12 cellular contexts compared by ENCODE assay signal in genomic region chr5:113202904-113203716, GRCh38.
DNase-seq lines count a peak whose midpoint lies in the region; ATAC-seq and TF ChIP-seq lines count a peak whose summit lies in the region.
"Had no signal": no experiment of that assay in that cellular context is flagged by ENCODE, and none has a peak within 500 bp of the region (broad histone marks: within the 10 kb centered on the region; RNA-seq: fewer than 3 reads in every experiment).

No MANE protein-coding gene starts in this region.

- H3K4me1 ChIP-seq in SK-N-SH (ENCODE audit: control insufficient read depth in 1 of 2, insufficient read depth in 2 of 2, low read depth in 1 of 2, low read length in 1 of 2): peaks cover 0 to 54% of the 10 kb centered on the region in 2 experiments; a peak in 2 of 4 replicates
- H3K4me1 ChIP-seq in parathyroid adenoma: peaks cover 50% of the 10 kb centered on the region
- H3K4me1 ChIP-seq in gastroesophageal sphincter: peaks cover 0 to 16% (median 3%) of the 10 kb centered on the region in 3 donors

- CTCF ChIA-PET in SK-N-SH (lab: Yijun Ruan, JAX): interaction anchor here (0.9 to 2.4 kb wide), 7 partner anchors 20 to 310 kb away, joined by 3 to 9 read pairs (median 3); partner anchors contain the start of gene YTHDC2

- DNase-seq in Daoy (ENCODE audit: low read depth) (peak; percentile 83), SK-N-SH (peak; percentile 53), Right ventricle myocardium superior (peak; percentile 90), NCI-H1930 (lab: John Stamatoyannopoulos, UW) (no peak), globus pallidus (ENCODE audit: low spot score) (no peak)
- DNase-seq: activated T-cell treated with anti-CD3 and anti-CD28 coated beads, Interleukin-2, amount 50 U/mL, for 1 hour; natural killer cell; NCI-H1105 had no signal

- no peaks in the 10 kb centered on the region for H3K36me3 ChIP-seq in SK-N-SH (replicated peaks in 1 of 2; ENCODE audit: control insufficient read depth in 1 of 2, insufficient read depth in 2 of 2, low read length in 1 of 2)
- H3K36me3 ChIP-seq in parathyroid adenoma (ENCODE audit: control insufficient read depth, insufficient read depth, low read length): no peaks in the 10 kb centered on the region
- H3K36me3 ChIP-seq in gastroesophageal sphincter: no peaks in the 10 kb centered on the region
- H3K36me3 ChIP-seq: BLaER1 treated with 17β-estradiol and CSF1 and Interleukin-3, amounts not matched to agents 10 nM and 100 nM had no signal

- intact Hi-C loops in Right ventricle myocardium superior (cut with DNase I): loop anchor here (10.0 kb wide), 1 partner anchor 118 kb away; no protein-coding TSS in a partner anchor

- ATAC-seq in Right ventricle myocardium superior (ENCODE audit: poor library complexity) (peak; percentile 87), HG02840 (IDR thresholded peaks at IDR 0.05; ENCODE audit: low FRiP score, unreplicated experiment) (no peak), gastroesophageal sphincter (no peak)

- H3K79me2 ChIP-seq in SK-N-SH (ENCODE audit: insufficient read depth): no peaks in the 10 kb centered on the region
- H3K79me2 ChIP-seq in parathyroid adenoma: peaks cover 71% of the 10 kb centered on the region

- H4K20me1 ChIP-seq in SK-N-SH (ENCODE audit: insufficient read depth): no peaks in the 10 kb centered on the region
- H4K20me1 ChIP-seq: BLaER1 treated with 17β-estradiol and CSF1 and Interleukin-3, amounts not matched to agents 10 nM and 100 nM had no signal

- TF ChIP-seq EP300 in SK-N-SH (IDR thresholded peaks at IDR 0.05; ENCODE audit: borderline replicate concordance in 1 of 2, low read depth in 1 of 2, low read length in 1 of 2): no peak
- no peak for TF ChIP-seq EP300 in gastroesophageal sphincter (IDR thresholded peaks at IDR 0.05)

- no peak for TF ChIP-seq POLR2A in gastroesophageal sphincter (IDR thresholded peaks at IDR 0.05)

- H3K9me2 ChIP-seq in SK-N-SH: no peaks in the 10 kb centered on the region

- TF ChIP-seq CTCF in SK-N-SH (IDR thresholded peaks at IDR 0.05) (no peak), parathyroid adenoma (IDR thresholded peaks at IDR 0.05) (no peak), gastroesophageal sphincter (IDR thresholded peaks at IDR 0.05) (no peak)

- H2AFZ ChIP-seq in SK-N-SH (ENCODE audit: low read depth): no peak overlapping the region
- no peak overlapping the region for H2AFZ ChIP-seq in parathyroid adenoma

- H3K9me3 ChIP-seq in SK-N-SH: no peaks in the 10 kb centered on the region
- no peaks in the 10 kb centered on the region for H3K9me3 ChIP-seq in parathyroid adenoma (ENCODE audit: control insufficient read depth, low read length)
- H3K9me3 ChIP-seq in gastroesophageal sphincter: no peaks in the 10 kb centered on the region
- H3K9me3 ChIP-seq: BLaER1 treated with 17β-estradiol and CSF1 and Interleukin-3, amounts not matched to agents 10 nM and 100 nM had no signal

- 32% methylated on average over 25 of the region's 25 CpGs for WGBS in SK-N-SH (ENCODE audit: low lambda C conversion rate)
- 74 to 89% methylated on average over 10 to 19 of the region's 25 CpGs for WGBS in gastroesophageal sphincter (ENCODE audit: low coverage in 1 of 2), 2 donors

- H3K27me3 ChIP-seq in SK-N-SH (ENCODE audit: insufficient read depth) (no peaks in the 10 kb centered on the region), parathyroid adenoma (ENCODE audit: control insufficient read depth, insufficient read depth, low read length) (no peaks in the 10 kb centered on the region), gastroesophageal sphincter (no peaks in the 10 kb centered on the region)
- H3K27me3 ChIP-seq: BLaER1 treated with 17β-estradiol and CSF1 and Interleukin-3, amounts not matched to agents 10 nM and 100 nM had no signal

- H3K27ac ChIP-seq in SK-N-SH (ENCODE audit: low read depth in 2 of 2, low read length in 1 of 2) (peak overlapping the region in 1 of 2 experiments; percentile 87; a peak in 2 of 4 replicates), parathyroid adenoma (peak overlapping the region; percentile 62), gastroesophageal sphincter (peak overlapping the region in 1 of 4 donors; percentile 6)
- H3K27ac ChIP-seq: BLaER1 treated with 17β-estradiol and CSF1 and Interleukin-3, amounts not matched to agents 10 nM and 100 nM had no signal

- H3K4me2 ChIP-seq in SK-N-SH (0 out of 2 replicates have a peak overlapping the region, but pooled peaks have one; percentile 11), parathyroid adenoma (ENCODE audit: low read length) (peak overlapping the region; percentile 82)
- H3K4me2 ChIP-seq: BLaER1 treated with 17β-estradiol and CSF1 and Interleukin-3, amounts not matched to agents 10 nM and 100 nM had no signal

- peak overlapping the region in 1 of 2 experiments; percentile 21; a peak in 1 of 4 replicates for H3K4me3 ChIP-seq in SK-N-SH (ENCODE audit: low read depth in 2 of 2, low read length in 1 of 2)
- H3K4me3 ChIP-seq in parathyroid adenoma (ENCODE audit: low read depth, low read length): peak overlapping the region; percentile 48
- peak overlapping the region in 1 of 2 donors; percentile 8 for H3K4me3 ChIP-seq in gastroesophageal sphincter
- H3K4me3 ChIP-seq: BLaER1 treated with 17β-estradiol and CSF1 and Interleukin-3, amounts not matched to agents 10 nM and 100 nM had no signal

- TF ChIP-seq RAD21 in SK-N-SH (IDR thresholded peaks at IDR 0.05; ENCODE audit: low read length): no peak

- no peaks in the 10 kb centered on the region for H3F3A ChIP-seq in SK-N-SH (replicated peaks; ENCODE audit: insufficient read depth)

- POLR2A ChIA-PET in SK-N-SH (lab: Yijun Ruan, JAX): interaction anchor here (1.6 to 1.7 kb wide), 2 partner anchors 85 to 91 kb away, joined by 6 to 10 read pairs; no protein-coding TSS in a partner anchor

- no peak overlapping the region for H3K9ac ChIP-seq in SK-N-SH
- H3K9ac ChIP-seq in parathyroid adenoma: no peak overlapping the region
- H3K9ac ChIP-seq: BLaER1 treated with 17β-estradiol and CSF1 and Interleukin-3, amounts not matched to agents 10 nM and 100 nM had no signal

TF ChIP-seq in SK-N-SH, 30 proteins besides CTCF, POLR2A, EP300 and RAD21:
- TF ChIP-seq RFX5 (IDR thresholded peaks at IDR 0.05; ENCODE audit: low read length): no peak
- TF ChIP-seq SMC3 (IDR thresholded peaks at IDR 0.05; ENCODE audit: low read depth, low read length): no peak
- no peak for TF ChIP-seq MEF2A (IDR thresholded peaks at IDR 0.05; ENCODE audit: borderline replicate concordance, low read depth)
- no peak for TF ChIP-seq NFIC (IDR thresholded peaks at IDR 0.05; ENCODE audit: borderline replicate concordance)
- TF ChIP-seq, protein P1, sequence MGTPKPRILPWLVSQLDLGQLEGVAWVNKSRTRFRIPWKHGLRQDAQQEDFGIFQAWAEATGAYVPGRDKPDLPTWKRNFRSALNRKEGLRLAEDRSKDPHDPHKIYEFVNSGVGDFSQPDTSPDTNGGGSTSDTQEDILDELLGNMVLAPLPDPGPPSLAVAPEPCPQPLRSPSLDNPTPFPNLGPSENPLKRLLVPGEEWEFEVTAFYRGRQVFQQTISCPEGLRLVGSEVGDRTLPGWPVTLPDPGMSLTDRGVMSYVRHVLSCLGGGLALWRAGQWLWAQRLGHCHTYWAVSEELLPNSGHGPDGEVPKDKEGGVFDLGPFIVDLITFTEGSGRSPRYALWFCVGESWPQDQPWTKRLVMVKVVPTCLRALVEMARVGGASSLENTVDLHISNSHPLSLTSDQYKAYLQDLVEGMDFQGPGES (IDR thresholded peaks at IDR 0.05; ENCODE audit: low read depth, low read length): no peak
- peak; percentile 29; the same call in 1 of the 2 replicates for TF ChIP-seq MXI1 (IDR thresholded peaks at IDR 0.05; ENCODE audit: low read depth, low read length)
- TF ChIP-seq, protein P2, sequence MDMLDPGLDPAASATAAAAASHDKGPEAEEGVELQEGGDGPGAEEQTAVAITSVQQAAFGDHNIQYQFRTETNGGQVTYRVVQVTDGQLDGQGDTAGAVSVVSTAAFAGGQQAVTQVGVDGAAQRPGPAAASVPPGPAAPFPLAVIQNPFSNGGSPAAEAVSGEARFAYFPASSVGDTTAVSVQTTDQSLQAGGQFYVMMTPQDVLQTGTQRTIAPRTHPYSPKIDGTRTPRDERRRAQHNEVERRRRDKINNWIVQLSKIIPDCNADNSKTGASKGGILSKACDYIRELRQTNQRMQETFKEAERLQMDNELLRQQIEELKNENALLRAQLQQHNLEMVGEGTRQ (IDR thresholded peaks at IDR 0.05; ENCODE audit: borderline replicate concordance, low read depth, low read length): no peak
- no peak for TF ChIP-seq FOXJ3 (CRISPR knock-in tag; IDR thresholded peaks at IDR 0.05)
- TF ChIP-seq FOXM1 (IDR thresholded peaks at IDR 0.05; ENCODE audit: low read depth): no peak
- no peak; the same call in 1 of the 2 replicates for TF ChIP-seq USF1 (IDR thresholded peaks at IDR 0.05; ENCODE audit: borderline replicate concordance, low read depth)
- TF ChIP-seq TEAD4 (IDR thresholded peaks at IDR 0.05; ENCODE audit: borderline replicate concordance, insufficient read depth): no peak
- TF ChIP-seq RXRA (IDR thresholded peaks at IDR 0.05; ENCODE audit: borderline replicate concordance, low read depth): 0 out of 2 replicates have a peak, but pooled peaks have one; percentile 41

Comparison
In these comparisons a context has a peak if more than half of its experiments do, and no peak if none do; other contexts are left out.
1. DNase-seq: peak in Daoy (single experiment), SK-N-SH (single experiment) and Right ventricle myocardium superior (single experiment); none in NCI-H1930 (0 of 2) and globus pallidus (single experiment).